Comparison of ENCODE assay signal across 8 cellular contexts in the genomic region with DNA sequence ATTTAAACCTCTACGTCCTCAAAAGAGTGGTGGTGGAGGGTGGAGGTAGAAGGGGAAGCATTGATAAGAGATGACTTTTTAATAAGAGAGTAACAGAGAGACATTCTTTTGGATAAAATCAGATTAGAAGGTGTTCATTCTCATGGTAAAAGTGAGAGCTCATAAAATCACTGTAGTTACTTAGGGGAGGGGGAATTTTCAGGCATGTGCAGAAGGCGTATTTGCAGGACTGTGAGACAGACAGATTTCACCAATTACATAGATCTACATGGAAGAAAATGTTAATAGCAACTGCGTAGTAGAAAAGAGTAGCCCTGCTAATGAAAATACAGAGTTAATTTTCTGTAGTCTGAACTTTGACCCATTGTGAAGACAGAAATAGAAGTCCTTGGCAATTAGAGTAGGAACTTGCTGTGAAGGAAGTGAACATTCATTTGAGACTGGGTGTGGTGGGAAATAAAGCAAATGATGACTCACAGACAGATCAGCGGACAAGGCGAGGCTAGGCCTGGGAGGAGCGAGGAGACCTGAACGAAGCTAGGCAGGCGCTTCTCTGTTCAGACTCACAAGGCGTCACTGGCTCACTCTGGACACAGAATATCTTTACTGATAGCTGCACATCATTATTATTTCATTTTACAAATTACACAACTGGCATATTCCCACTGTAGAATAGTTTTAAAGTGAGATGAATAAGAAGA. TPM values are rescaled to one million over a fixed set of nuclear protein-coding genes. Genes with fewer than 3 reads are reported as not detected.
DNase-seq lines count a peak whose midpoint lies in the region; ATAC-seq lines count a peak whose summit lies in the region.

No MANE protein-coding gene starts in this region.

- ATAC-seq in GM21717 (IDR thresholded peaks at IDR 0.05; ENCODE audit: unreplicated experiment): no peak
- no peak for ATAC-seq in GM18517 (IDR thresholded peaks at IDR 0.05; ENCODE audit: unreplicated experiment)

- no peak overlapping the region for H2AFZ ChIP-seq in Karpas-422 (ENCODE audit: low read length)

- DNase-seq in activated T-cell treated with anti-CD3 and anti-CD28 coated beads for 1 hour (ENCODE audit: low read depth) (peak; percentile 33), activated T-cell treated with anti-CD3 and anti-CD28 coated beads for 4 hours (no peak), T-helper 1 cell (peak in 4 of 5 donors; percentile 31 to 86 (median 36)), dedifferentiated amniotic fluid mesenchymal stem cell (ENCODE audit: extremely low spot score) (peak; percentile 80), myocyte (ENCODE audit: low read depth) (peak; percentile 81), Karpas-422 (no peak)

- H3K4me1 ChIP-seq in Karpas-422 (ENCODE audit: low read length): no peaks in the 10 kb centered on the region

- H4K20me1 ChIP-seq in Karpas-422 (ENCODE audit: insufficient read depth, low read depth, low read length): no peaks in the 10 kb centered on the region

- no peaks in the 10 kb centered on the region for H3K9me2 ChIP-seq in Karpas-422 (replicated peaks; ENCODE audit: insufficient read depth, low read length)

- no peaks in the 10 kb centered on the region for H3K79me2 ChIP-seq in Karpas-422 (ENCODE audit: low read length)

- no peaks in the 10 kb centered on the region for H3K36me3 ChIP-seq in Karpas-422 (ENCODE audit: insufficient read depth, low read length)

- no peak overlapping the region for H3K27ac ChIP-seq in Karpas-422 (ENCODE audit: low read length)

- no peak overlapping the region for H3K4me2 ChIP-seq in Karpas-422 (ENCODE audit: low read depth, low read length, poor library complexity, severe bottlenecking)

- no peak overlapping the region for H3K4me3 ChIP-seq in Karpas-422 (ENCODE audit: low read length)

- no peak overlapping the region for H3K9ac ChIP-seq in Karpas-422 (ENCODE audit: low read length)

- H3K27me3 ChIP-seq in Karpas-422 (ENCODE audit: low read length): no peaks in the 10 kb centered on the region

- no peaks in the 10 kb centered on the region for H3K9me3 ChIP-seq in Karpas-422 (ENCODE audit: low read length)

RNA-seq across cellular contexts. Expression of a gene that starts 57.2 kb away (rescaled TPM):
- 0.40 and 6.3 TPM in 2 replicates for total RNA-seq in myocyte
- polyA plus RNA-seq in myocyte (2012): 0.04 TPM
- not detected in 2 replicates for total RNA-seq in Karpas-422 (2014; rRNA removed; shearing (Covaris generic); ENCODE audit: low replicate concordance)

Comparison
In these comparisons a context has a peak if more than half of its experiments do, and no peak if none do; other contexts are left out.
1. DNase-seq: peak in activated T-cell treated with anti-CD3 and anti-CD28 coated beads for 1 hour (single experiment), T-helper 1 cell (4 of 5), dedifferentiated amniotic fluid mesenchymal stem cell (single experiment) and myocyte (single experiment); none in activated T-cell treated with anti-CD3 and anti-CD28 coated beads for 4 hours (single experiment) and Karpas-422 (single experiment).